ENCODE assay signal across 9 cellular contexts in the genomic region with DNA sequence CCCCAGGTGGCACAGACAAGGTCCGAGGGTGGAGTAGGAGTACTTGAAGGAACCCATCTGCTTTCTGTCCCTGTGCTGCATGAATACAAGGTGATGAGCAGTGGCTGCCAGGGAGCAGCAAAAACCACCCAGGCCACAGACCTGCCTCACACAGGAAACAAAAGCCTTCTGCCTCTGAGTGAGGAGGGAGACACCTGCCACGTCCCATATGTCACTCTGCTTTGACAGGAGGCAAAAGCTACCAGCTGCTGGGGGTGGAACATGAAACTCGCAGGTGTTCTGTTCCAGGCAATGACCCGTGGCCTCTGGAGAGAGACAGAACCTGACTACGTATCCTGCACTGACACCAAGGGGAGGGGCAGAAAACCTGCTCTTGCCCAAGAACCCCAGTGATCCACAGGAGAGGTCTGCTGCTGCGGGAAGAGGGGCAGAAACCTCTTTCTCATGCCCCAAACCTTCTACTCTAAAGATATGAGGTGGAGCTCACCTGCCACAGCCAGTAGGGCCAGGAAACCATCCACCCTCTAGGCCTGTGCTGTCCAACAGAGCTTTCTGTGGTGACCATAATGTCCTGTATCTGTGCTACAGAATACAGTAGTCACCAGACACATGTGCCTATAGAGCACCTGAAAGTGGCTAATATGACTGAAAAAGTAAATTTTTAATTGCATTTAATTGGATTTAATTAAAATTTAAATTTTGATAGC.
A peak's percentile ranks its signal among the peaks of the same experiment; 100 is the strongest.
DNase-seq lines count a peak whose midpoint lies in the region; ATAC-seq and TF ChIP-seq lines count a peak whose summit lies in the region.
"Had no signal": no experiment of that assay in that cellular context is flagged by ENCODE, and none has a peak within 500 bp of the region (broad histone marks: within the 10 kb centered on the region; RNA-seq: fewer than 3 reads in every experiment).

No MANE protein-coding gene starts in this region.

- no peak overlapping the region for H2AFZ ChIP-seq in SK-N-SH (ENCODE audit: low read depth)

- H3K27me3 ChIP-seq in CD8-positive, alpha-beta T cell (ENCODE audit: insufficient read depth, low read length) = no peaks in the 10 kb centered on the region
- H3K27me3 ChIP-seq in SK-N-SH (ENCODE audit: insufficient read depth) = no peaks in the 10 kb centered on the region

- H3K9me3 Mint-ChIP-seq in CD8-positive, alpha-beta T cell = peaks cover 15% of the 10 kb centered on the region
- no peaks in the 10 kb centered on the region for H3K9me3 Mint-ChIP-seq in type B pancreatic cell

- no peaks in the 10 kb centered on the region for H3K27me3 Mint-ChIP-seq in CD8-positive, alpha-beta T cell (ENCODE audit: low read depth)
- H3K27me3 Mint-ChIP-seq in type B pancreatic cell = no peaks in the 10 kb centered on the region

- no peak for TF ChIP-seq RAD21 in SK-N-SH (IDR thresholded peaks at IDR 0.05; ENCODE audit: low read length)

- H3K4me3 Mint-ChIP-seq in CD8-positive, alpha-beta T cell = no peak overlapping the region
- no peak overlapping the region for H3K4me3 Mint-ChIP-seq in type B pancreatic cell

- no peaks in the 10 kb centered on the region for H3K9me3 ChIP-seq in CD8-positive, alpha-beta T cell (ENCODE audit: low read length)
- H3K9me3 ChIP-seq in SK-N-SH = 0 out of 2 replicates have a peak, but pooled peaks cover 5% of the 10 kb centered on the region

- H3K27ac ChIP-seq in CD8-positive, alpha-beta T cell (ENCODE audit: low read depth, low read length) = no peak overlapping the region
- no peak overlapping the region for H3K27ac ChIP-seq in SK-N-SH (ENCODE audit: low read depth in 2 of 2, low read length in 1 of 2)
- H3K27ac ChIP-seq: C4-2B had no signal

- no peak overlapping the region for H3K9ac ChIP-seq in SK-N-SH

- peak overlapping the region; percentile 13 for H3K27ac Mint-ChIP-seq in CD8-positive, alpha-beta T cell
- no peak overlapping the region for H3K27ac Mint-ChIP-seq in type B pancreatic cell

- no peaks in the 10 kb centered on the region for H3K4me1 ChIP-seq in CD8-positive, alpha-beta T cell (ENCODE audit: insufficient read depth, low read length)
- peaks cover 0 to 7% of the 10 kb centered on the region in 2 experiments; a peak in 2 of 4 replicates for H3K4me1 ChIP-seq in SK-N-SH (ENCODE audit: control insufficient read depth in 1 of 2, insufficient read depth in 2 of 2, low read depth in 1 of 2, low read length in 1 of 2)

- H3K9me2 ChIP-seq in SK-N-SH = no peaks in the 10 kb centered on the region

- H3K36me3 ChIP-seq in CD8-positive, alpha-beta T cell (ENCODE audit: insufficient read depth, low read length) = no peaks in the 10 kb centered on the region
- peaks cover 0 to 4% of the 10 kb centered on the region in 2 experiments for H3K36me3 ChIP-seq in SK-N-SH (replicated peaks in 1 of 2; ENCODE audit: control insufficient read depth in 1 of 2, insufficient read depth in 2 of 2, low read length in 1 of 2)

- no peak overlapping the region for H3K4me3 ChIP-seq in CD8-positive, alpha-beta T cell (ENCODE audit: low read depth, low read length)
- no peak overlapping the region for H3K4me3 ChIP-seq in SK-N-SH (ENCODE audit: low read depth in 2 of 2, low read length in 1 of 2)

- no peak for TF ChIP-seq CTCF in CD8-positive, alpha-beta T cell (IDR thresholded peaks at IDR 0.05)
- TF ChIP-seq CTCF in SK-N-SH (IDR thresholded peaks at IDR 0.05) (no peak), type B pancreatic cell (conservative IDR thresholded peaks at IDR 0.05) (no peak)

- CTCF ChIA-PET in CD8-positive, alpha-beta T cell (lab: Charles Lee) = no interaction called here
- CTCF ChIA-PET in SK-N-SH (lab: Yijun Ruan, JAX) = interaction anchor here (1.3 kb wide), 1 partner anchor 16 kb away, joined by 3 read pairs; no protein-coding TSS in a partner anchor

- DNase-seq in CD8-positive, alpha-beta T cell = peak in 1 of 7 experiments; percentile 32
- peak; percentile 49 for DNase-seq in NCI-H2196 treated with DMSO at 0.1 percent for 48 hours (lab: John Stamatoyannopoulos, UW; ENCODE audit: unreplicated experiment)
- DNase-seq in C1 segment of cervical spinal cord (lab: John Stamatoyannopoulos, UW) = no peak
- DNase-seq in SK-N-SH = no peak
- no peak for DNase-seq in RKO (ENCODE audit: low spot score)
- DNase-seq in type B pancreatic cell (ENCODE audit: extremely low spot score, unreplicated experiment) = no peak

- peaks cover 7% of the 10 kb centered on the region for H3K4me1 Mint-ChIP-seq in CD8-positive, alpha-beta T cell (ENCODE audit: low read depth)
- H3K4me1 Mint-ChIP-seq in type B pancreatic cell (ENCODE audit: unreplicated experiment) = no peaks in the 10 kb centered on the region

- POLR2A ChIA-PET in CD8-positive, alpha-beta T cell (lab: Charles Lee) = no interaction called here
- POLR2A ChIA-PET in SK-N-SH (lab: Yijun Ruan, JAX) = no interaction called here

- H3F3A ChIP-seq in SK-N-SH (replicated peaks; ENCODE audit: insufficient read depth) = no peaks in the 10 kb centered on the region

- no peaks in the 10 kb centered on the region for H3K79me2 ChIP-seq in SK-N-SH (ENCODE audit: insufficient read depth)

- no peak overlapping the region for H3K4me2 ChIP-seq in SK-N-SH

- peak; percentile 14 for ATAC-seq in CD8-positive, alpha-beta T cell
- ATAC-seq in GM19351 (IDR thresholded peaks at IDR 0.05; ENCODE audit: unreplicated experiment) (peak; percentile 97), HG03103 (IDR thresholded peaks at IDR 0.05; ENCODE audit: low read depth, unreplicated experiment) (peak; percentile 97)

- 100% methylated on average over 2 of the region's 6 CpGs for WGBS in SK-N-SH (ENCODE audit: low lambda C conversion rate)

- intact Hi-C loops in CD8-positive, alpha-beta T cell (cut with DNase I, micrococcal nuclease) = no loop called here

- H4K20me1 ChIP-seq in SK-N-SH (ENCODE audit: insufficient read depth) = no peaks in the 10 kb centered on the region

- H3K36me3 Mint-ChIP-seq in CD8-positive, alpha-beta T cell = peaks cover 5% of the 10 kb centered on the region
- peaks cover 22% of the 10 kb centered on the region for H3K36me3 Mint-ChIP-seq in type B pancreatic cell

- TF ChIP-seq EP300 in SK-N-SH (IDR thresholded peaks at IDR 0.05; ENCODE audit: borderline replicate concordance in 1 of 2, low read depth in 1 of 2, low read length in 1 of 2) = no peak

TF ChIP-seq in SK-N-SH, 30 proteins besides CTCF, POLR2A, EP300 and RAD21:
- no peak for TF ChIP-seq SIN3A (IDR thresholded peaks at IDR 0.05; ENCODE audit: borderline replicate concordance, low read depth, low read length)
- TF ChIP-seq, protein P1, sequence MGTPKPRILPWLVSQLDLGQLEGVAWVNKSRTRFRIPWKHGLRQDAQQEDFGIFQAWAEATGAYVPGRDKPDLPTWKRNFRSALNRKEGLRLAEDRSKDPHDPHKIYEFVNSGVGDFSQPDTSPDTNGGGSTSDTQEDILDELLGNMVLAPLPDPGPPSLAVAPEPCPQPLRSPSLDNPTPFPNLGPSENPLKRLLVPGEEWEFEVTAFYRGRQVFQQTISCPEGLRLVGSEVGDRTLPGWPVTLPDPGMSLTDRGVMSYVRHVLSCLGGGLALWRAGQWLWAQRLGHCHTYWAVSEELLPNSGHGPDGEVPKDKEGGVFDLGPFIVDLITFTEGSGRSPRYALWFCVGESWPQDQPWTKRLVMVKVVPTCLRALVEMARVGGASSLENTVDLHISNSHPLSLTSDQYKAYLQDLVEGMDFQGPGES (IDR thresholded peaks at IDR 0.05; ENCODE audit: low read depth, low read length) = no peak
TF ChIP-seq in SK-N-SH: peak in this region for 0.

Comparison
In these comparisons a context has a peak if more than half of its experiments do, and no peak if none do; other contexts are left out.
1. ATAC-seq: peak in every context shown above with its lines; median percentile 97 in GM19351; 97 in HG03103; 14 in CD8-positive, alpha-beta T cell.